ENCODE assay signal across 15 cellular contexts in genomic region chr1:150406483-150406882, GRCh38. TPM values are rescaled to one million over a fixed set of nuclear protein-coding genes. Genes with fewer than 3 reads are reported as not detected.
A peak's percentile ranks its signal among the peaks of the same experiment; 100 is the strongest.
DNase-seq lines count a peak whose midpoint lies in the region; ATAC-seq and TF ChIP-seq lines count a peak whose summit lies in the region.
"Had no signal": no experiment of that assay in that cellular context is flagged by ENCODE, and none has a peak within 500 bp of the region (broad histone marks: within the 10 kb centered on the region; RNA-seq: fewer than 3 reads in every experiment).

No MANE protein-coding gene starts in this region.

- TF ChIP-seq POLR2A in esophagus muscularis mucosa (IDR thresholded peaks at IDR 0.05; ENCODE audit: low read depth): no peak

- no peak for ATAC-seq in HG02571 (IDR thresholded peaks at IDR 0.05; ENCODE audit: unreplicated experiment)
- ATAC-seq: SK-N-SH treated with all-trans-retinoic acid at 6 μM for 48 hours had no signal

- peaks cover 9 to 58% (median 28%) of the 10 kb centered on the region in 4 donors for H3K4me1 ChIP-seq in esophagus muscularis mucosa

- H3K4me3 ChIP-seq in AG10803 (ENCODE audit: low read length) (no peak overlapping the region), esophagus muscularis mucosa (no peak overlapping the region)
- H3K4me3 ChIP-seq: BLaER1 treated with 17β-estradiol and CSF1 and Interleukin-3, amounts not matched to agents 10 nM and 100 nM had no signal

- no peak for TF ChIP-seq EP300 in esophagus muscularis mucosa (IDR thresholded peaks at IDR 0.05)

- TF ChIP-seq CTCF in AG10803 (conservative IDR thresholded peaks at IDR 0.05; ENCODE audit: low read length) (no peak), esophagus muscularis mucosa (IDR thresholded peaks at IDR 0.05) (no peak)

- no peaks in the 10 kb centered on the region for H3K36me3 ChIP-seq in esophagus muscularis mucosa

- no peaks in the 10 kb centered on the region for H3K27me3 ChIP-seq in esophagus muscularis mucosa
- H3K27me3 ChIP-seq: BLaER1 treated with 17β-estradiol and CSF1 and Interleukin-3, amounts not matched to agents 10 nM and 100 nM had no signal

- 90% methylated on average over 8 of the region's 8 CpGs for WGBS in esophagus muscularis mucosa

- H3K27ac ChIP-seq in esophagus muscularis mucosa (replicated peaks in 1 of 4): no peak overlapping the region
- H3K27ac ChIP-seq: BLaER1 treated with 17β-estradiol and CSF1 and Interleukin-3, amounts not matched to agents 10 nM and 100 nM had no signal

- DNase-seq in AG10803 (ENCODE audit: low read depth) (peak; percentile 26), EL (peak; percentile 21), M059J (ENCODE audit: low read depth) (peak; percentile 13), iris pigment epithelial cell (ENCODE audit: low read depth) (peak; percentile 16), HPDE6-E6E7 (ENCODE audit: extremely low spot score) (no peak), esophagus muscularis mucosa (ENCODE audit: extremely low spot score) (no peak)
- DNase-seq: DND-41; NCI-H1417 treated with DMSO at 0.1 percent for 48 hours; NCI-H1930; NCI-H446; NK-92 treated with Interleukin-12 subunit alpha and Interleukin-12 subunit beta, amount 100 ng/mL, for 24 hours; SHP77 had no signal

- intact Hi-C loops in esophagus muscularis mucosa (cut with DNase I): no loop called here

- H3K9me3 ChIP-seq in esophagus muscularis mucosa: no peaks in the 10 kb centered on the region
- H3K9me3 ChIP-seq: BLaER1 treated with 17β-estradiol and CSF1 and Interleukin-3, amounts not matched to agents 10 nM and 100 nM had no signal

RNA-seq across cellular contexts. Expression of gene RPRD2, which starts 42.5 kb away (rescaled TPM):
- 11.9 and 20.3 TPM in 2 replicates for total RNA-seq in M059J (2014; rRNA removed; shearing (Covaris generic))
- 10 to 100 TPM; 20.0 to 27.9 (median 24.8) TPM for total RNA-seq in esophagus muscularis mucosa

Comparison
In these comparisons a context has a peak if more than half of its experiments do, and no peak if none do; other contexts are left out.
1. DNase-seq: peak in AG10803 (single experiment), EL (single experiment), M059J (single experiment) and iris pigment epithelial cell (single experiment); none in HPDE6-E6E7 (single experiment) and esophagus muscularis mucosa (single experiment).